ENCODE assay signal across 14 cellular contexts in genomic region chr6:56724455-56724854, GRCh38.
DNase-seq lines count a peak whose midpoint lies in the region; ATAC-seq and TF ChIP-seq lines count a peak whose summit lies in the region.
"Had no signal": no experiment of that assay in that cellular context is flagged by ENCODE, and none has a peak within 500 bp of the region (broad histone marks: within the 10 kb centered on the region; RNA-seq: fewer than 3 reads in every experiment).

No MANE protein-coding gene starts in this region.

- no peaks in the 10 kb centered on the region for H3K27me3 ChIP-seq in AG04450 (ENCODE audit: control insufficient read depth, insufficient read depth, low read length)
- no peaks in the 10 kb centered on the region for H3K27me3 ChIP-seq in left lung
- H3K27me3 ChIP-seq in Peyer's patch = no peaks in the 10 kb centered on the region

- TF ChIP-seq POLR2A in Peyer's patch (IDR thresholded peaks at IDR 0.05) = no peak

- TF ChIP-seq CTCF in AG04450 (IDR thresholded peaks at IDR 0.05; ENCODE audit: low read depth, low read length) (no peak), HFFc6 (IDR thresholded peaks at IDR 0.05) (no peak), choroid plexus epithelial cell (conservative IDR thresholded peaks at IDR 0.05; ENCODE audit: low read depth, low read length) (no peak), left lung (IDR thresholded peaks at IDR 0.05) (no peak), Peyer's patch (IDR thresholded peaks at IDR 0.05) (no peak)

- CTCF ChIA-PET in AG04450 (lab: Charles Lee) = interaction anchor here (1.6 to 1.7 kb wide), 2 partner anchors 16 to 25 kb away, joined by 5 to 6 read pairs; no protein-coding TSS in a partner anchor

- no peaks in the 10 kb centered on the region for H3K9me3 ChIP-seq in AG04450 (ENCODE audit: control insufficient read depth, insufficient read depth, low read length)
- no peaks in the 10 kb centered on the region for H3K9me3 ChIP-seq in left lung
- no peaks in the 10 kb centered on the region for H3K9me3 ChIP-seq in Peyer's patch

- H3K27ac ChIP-seq in AG04450 (ENCODE audit: low read depth, low read length) (peak overlapping the region; percentile 22), left lung (no peak overlapping the region), Peyer's patch (no peak overlapping the region)

- H3K4me1 Mint-ChIP-seq in HFFc6 (ENCODE audit: low read depth) = peaks cover 89% of the 10 kb centered on the region

- H3K4me1 ChIP-seq in left lung = peaks cover 0 to 4% of the 10 kb centered on the region in 2 donors
- no peaks in the 10 kb centered on the region for H3K4me1 ChIP-seq in Peyer's patch

- POLR2A ChIA-PET in AG04450 (lab: Yijun Ruan, JAX) = no interaction called here

- H3K4me3 ChIP-seq in AG04450 (ENCODE audit: low read depth, low read length) (no peak overlapping the region), choroid plexus epithelial cell (ENCODE audit: low read depth, low read length) (no peak overlapping the region), left lung (no peak overlapping the region), Peyer's patch (no peak overlapping the region)

- peak overlapping the region; percentile 53 for H3K4me3 Mint-ChIP-seq in HFFc6
- H3K4me3 Mint-ChIP-seq: WTC11 had no signal

- ATAC-seq in left lung (peak; percentile 14), HG03432 (IDR thresholded peaks at IDR 0.05; ENCODE audit: unreplicated experiment) (no peak)

- H3K36me3 ChIP-seq in left lung (no peaks in the 10 kb centered on the region), Peyer's patch (no peaks in the 10 kb centered on the region)

- peak overlapping the region; percentile 83 for H3K27ac Mint-ChIP-seq in HFFc6

- H3K9me3 Mint-ChIP-seq in HFFc6 = peaks cover 3% of the 10 kb centered on the region

- H3K36me3 Mint-ChIP-seq in HFFc6 (ENCODE audit: low read depth) = peaks cover 42% of the 10 kb centered on the region

- intact Hi-C loops in left lung (cut with DNase I) = no loop called here

- DNase-seq in AG04450 (ENCODE audit: low read depth, low spot score) (no peak), HFFc6 (peak; percentile 69), choroid plexus epithelial cell (ENCODE audit: low read depth) (peak; percentile 63), left lung (no peak), GM19238 (ENCODE audit: insufficient read length, low spot score) (no peak), activated gamma-delta T cell (lab: John Stamatoyannopoulos, UW) (no peak), Peyer's patch (no peak)
- DNase-seq: ACHN; activated naive CD4-positive, alpha-beta T cell treated with anti-CD3 and anti-CD28 coated beads, Interleukin-2, amount 50 U/mL, for 16 hours; NCI-H1048; NCI-H2171; nucleus accumbens had no signal

- peaks cover 7% of the 10 kb centered on the region for H3K27me3 Mint-ChIP-seq in HFFc6 (ENCODE audit: insufficient read depth)

Comparison
In these comparisons a context has a peak if more than half of its experiments do, and no peak if none do; other contexts are left out.
1. DNase-seq: peak in HFFc6 (single experiment) and choroid plexus epithelial cell (single experiment); none in AG04450 (single experiment), left lung (0 of 2), GM19238 (single experiment), activated gamma-delta T cell (single experiment) and Peyer's patch (0 of 3).